8 cellular contexts compared by ENCODE assay signal in genomic region chr22:41094036-41094435, GRCh38. TPM values are rescaled to one million over a fixed set of nuclear protein-coding genes. Genes with fewer than 3 reads are reported as not detected.
DNase-seq lines count a peak whose midpoint lies in the region; ATAC-seq and TF ChIP-seq lines count a peak whose summit lies in the region.

No MANE protein-coding gene starts in this region.

- CTCF ChIA-PET in AG04449 (lab: Yijun Ruan, JAX) = interaction anchor here (1.5 to 2.5 kb wide), 5 partner anchors 12 to 171 kb away, joined by 3 to 16 read pairs (median 5); partner anchors contain the start of gene RBX1
- CTCF ChIA-PET in PC-3 (lab: Charles Lee) = interaction anchor here (0.9 kb wide), 1 partner anchor 171 kb away, joined by 4 read pairs; no protein-coding TSS in a partner anchor

- no peaks in the 10 kb centered on the region for H3K36me3 ChIP-seq in PC-3 (ENCODE audit: low read depth, low read length)
- H3K36me3 ChIP-seq in muscle layer of duodenum (ENCODE audit: control insufficient read depth in 1 of 2, insufficient read depth in 2 of 2, low read length in 2 of 2) = peaks cover 0 to 4% of the 10 kb centered on the region in 2 donors

- POLR2A ChIA-PET in AG04449 (lab: Yijun Ruan, JAX) = interaction anchor here (3.1 kb wide), 1 partner anchor 142 kb away, joined by 18 read pairs; the partner anchor contains the start of gene RBX1
- POLR2A ChIA-PET in PC-3 (lab: Charles Lee; ENCODE audit: unreplicated experiment) = no interaction called here

- BruUV-seq in PC-3 (replicated peaks; lab: Mats Ljungman, UMichigan) = no TSS peak

- H3K9ac ChIP-seq in PC-3 (ENCODE audit: low read length) = peak overlapping the region; percentile 99

- no peaks in the 10 kb centered on the region for H3F3A ChIP-seq in PC-3 (ENCODE audit: low read length, unreplicated experiment)

- DNase-seq in AG04449 (ENCODE audit: low read depth, low spot score) (no peak), GM10266 (ENCODE audit: extremely low spot score) (peak; percentile 28), PC-3 (peak; percentile 31), coronary artery (ENCODE audit: low spot score) (no peak), omental fat pad (ENCODE audit: low spot score) (no peak), activated gamma-delta T cell treated with Interleukin-2 at 50 U/mL for 16 hours (no peak)

- ATAC-seq in PC-3 = no peak
- ATAC-seq in GM19463 (IDR thresholded peaks at IDR 0.05; ENCODE audit: unreplicated experiment) = no peak
- no peak for ATAC-seq in omental fat pad (ENCODE audit: low FRiP score)

- no peak overlapping the region for H2AFZ ChIP-seq in PC-3 (ENCODE audit: low read length)

- TF ChIP-seq CTCF in AG04449 (IDR thresholded peaks at IDR 0.05; ENCODE audit: insufficient read depth, low read length, missing control alignments) (no peak), GM10266 (IDR thresholded peaks at IDR 0.05; ENCODE audit: control insufficient read depth, insufficient read depth, low read depth, missing control alignments) (no peak), PC-3 (conservative IDR thresholded peaks at IDR 0.05; ENCODE audit: low read depth, low read length) (no peak), coronary artery (IDR thresholded peaks at IDR 0.05) (no peak), omental fat pad (IDR thresholded peaks at IDR 0.05) (no peak)

- peaks cover 47% of the 10 kb centered on the region for H4K20me1 ChIP-seq in PC-3 (ENCODE audit: low read length)

- intact Hi-C loops in PC-3 (cut with micrococcal nuclease) = loop anchor here (10.0 kb wide), 1 partner anchor 169 kb away; no protein-coding TSS in a partner anchor

- no peak overlapping the region for H3K27ac ChIP-seq in PC-3 (ENCODE audit: low read length)
- H3K27ac ChIP-seq in coronary artery = peak overlapping the region in 1 of 2 donors; percentile 19
- peak overlapping the region; percentile 92 for H3K27ac ChIP-seq in muscle layer of duodenum (ENCODE audit: low read length)

- H3K27me3 ChIP-seq in PC-3 (ENCODE audit: low read length) (no peaks in the 10 kb centered on the region), muscle layer of duodenum (ENCODE audit: low read depth, low read length) (no peaks in the 10 kb centered on the region)

- peak overlapping the region; percentile 93 for H3K4me2 ChIP-seq in PC-3 (ENCODE audit: low read length)

- peaks cover 68% of the 10 kb centered on the region for H3K79me2 ChIP-seq in PC-3 (ENCODE audit: low read length)

- H3K4me1 ChIP-seq in PC-3 (ENCODE audit: insufficient read depth, low read length) = peaks cover 15% of the 10 kb centered on the region
- peaks cover 11 to 39% of the 10 kb centered on the region in 2 donors for H3K4me1 ChIP-seq in muscle layer of duodenum (ENCODE audit: control insufficient read depth in 1 of 2, insufficient read depth in 2 of 2, low read length in 2 of 2)

- H3K9me2 ChIP-seq in PC-3 (replicated peaks; ENCODE audit: low read length) = no peaks in the 10 kb centered on the region

- H3K4me3 ChIP-seq in AG04449 (ENCODE audit: low read depth, low read length) (peak overlapping the region; percentile 83), PC-3 (ENCODE audit: low read length) (peak overlapping the region; percentile 76), coronary artery (peak overlapping the region; percentile 96), muscle layer of duodenum (ENCODE audit: low read depth in 1 of 2, low read length in 2 of 2) (peak overlapping the region; percentile 92 to 93)

- H3K9me3 ChIP-seq in PC-3 (ENCODE audit: low read length) (no peaks in the 10 kb centered on the region), muscle layer of duodenum (ENCODE audit: control insufficient read depth in 1 of 2, low read length in 2 of 2) (no peaks in the 10 kb centered on the region)

RNA-seq across cellular contexts. Expression of gene EP300, which starts 1.6 kb away (rescaled TPM):
- total RNA-seq in PC-3 (2014; rRNA removed) (17.8 and 20.7 TPM in 2 replicates), omental fat pad (10 to 100 TPM; 49.6 to 68.3 (median 58.7) TPM)

Comparison
In these comparisons a context has a peak if more than half of its experiments do, and no peak if none do; other contexts are left out.
1. DNase-seq: peak in GM10266 (single experiment) and PC-3 (single experiment); none in AG04449 (single experiment), coronary artery (single experiment), omental fat pad (single experiment) and activated gamma-delta T cell treated with Interleukin-2 at 50 U/mL for 16 hours (single experiment).
2. Peak in every context shown above with its lines, with median percentiles within 50 percentile points of each other: H3K4me3 ChIP-seq.